ENCODE assay signal across 9 cellular contexts in genomic region chrX:120365320-120365719, GRCh38.
DNase-seq lines count a peak whose midpoint lies in the region; ATAC-seq and TF ChIP-seq lines count a peak whose summit lies in the region.
"Had no signal": no experiment of that assay in that cellular context is flagged by ENCODE, and none has a peak within 500 bp of the region (broad histone marks: within the 10 kb centered on the region; RNA-seq: fewer than 3 reads in every experiment).

No MANE protein-coding gene starts in this region.

- H3K27ac ChIP-seq in C4-2B = no peak overlapping the region
- H3K27ac ChIP-seq: HL-60 had no signal

- DNase-seq in NCI-H1105 treated with DMSO at 0.1 percent for 48 hours (lab: John Stamatoyannopoulos, UW) = peak; percentile 58
- DNase-seq in activated CD8-positive, alpha-beta memory T cell treated with anti-CD3 and anti-CD28 coated beads, Interleukin-2, amount 50 U/mL, for 48 hours = peak; percentile 67
- DNase-seq in globus pallidus (ENCODE audit: low spot score) = peak; percentile 43
- peak; percentile 10 for DNase-seq in retina
- no peak for DNase-seq in GOT3 (lab: John Stamatoyannopoulos, UW)

- peak; percentile 63 for TF ChIP-seq CTCF in C4-2B (conservative IDR thresholded peaks at IDR 0.05)

- ATAC-seq in GM19324 (IDR thresholded peaks at IDR 0.05; ENCODE audit: low FRiP score, unreplicated experiment) (peak; percentile 56), GM21423 (IDR thresholded peaks at IDR 0.05; ENCODE audit: unreplicated experiment) (no peak)
